Comparison of ENCODE assay signal across 7 cellular contexts in genomic region chr7:100894860-100895700, GRCh38. TPM values are rescaled to one million over a fixed set of nuclear protein-coding genes. Genes with fewer than 3 reads are reported as not detected.
DNase-seq lines count a peak whose midpoint lies in the region; TF ChIP-seq lines count a peak whose summit lies in the region.

No MANE protein-coding gene starts in this region.

- DNase-seq in GM12865 (ENCODE audit: low read depth), result no peak
- peak; percentile 59 for DNase-seq in NCI-H69 (lab: John Stamatoyannopoulos, UW)
- DNase-seq in right atrium auricular region (ENCODE audit: low spot score), result no peak
- peak; percentile 91 for DNase-seq in retina
- no peak for DNase-seq in NCI-H2107 (lab: John Stamatoyannopoulos, UW)
- DNase-seq in Ammon's horn (ENCODE audit: low spot score), result no peak

- peaks cover 0 to 29% of the 10 kb centered on the region in 2 donors for H3K27me3 ChIP-seq in right atrium auricular region

- H3K36me3 Mint-ChIP-seq in activated naive CD8-positive, alpha-beta T cell, result peaks cover 2% of the 10 kb centered on the region

- peak overlapping the region; percentile 64 to 73 for H3K27ac ChIP-seq in right atrium auricular region

- no peaks in the 10 kb centered on the region for H3K9me3 Mint-ChIP-seq in activated naive CD8-positive, alpha-beta T cell (ENCODE audit: low read depth)

- peaks cover 18% of the 10 kb centered on the region for H3K4me1 Mint-ChIP-seq in activated naive CD8-positive, alpha-beta T cell (ENCODE audit: low read depth)

- peak overlapping the region; percentile 23 for H3K4me3 Mint-ChIP-seq in activated naive CD8-positive, alpha-beta T cell

- TF ChIP-seq CTCF in GM12865 (IDR thresholded peaks at IDR 0.05; ENCODE audit: insufficient read depth, low read depth, low read length, missing control alignments) (peak; percentile 85), right atrium auricular region (IDR thresholded peaks at IDR 0.05) (peak; percentile 76 to 91)

- H3K4me3 ChIP-seq in GM12865 (ENCODE audit: low read depth, low read length), result peak overlapping the region; percentile 55
- H3K4me3 ChIP-seq in right atrium auricular region, result peak overlapping the region; percentile 27 to 56

- H3K27ac Mint-ChIP-seq in activated naive CD8-positive, alpha-beta T cell, result no peak overlapping the region

- H3K9me3 ChIP-seq in right atrium auricular region, result no peaks in the 10 kb centered on the region

- H3K27me3 Mint-ChIP-seq in activated naive CD8-positive, alpha-beta T cell, result peaks cover 16% of the 10 kb centered on the region

- H3K36me3 ChIP-seq in right atrium auricular region, result no peaks in the 10 kb centered on the region

- H3K4me1 ChIP-seq in right atrium auricular region, result peaks cover 0 to 37% of the 10 kb centered on the region in 2 donors

RNA-seq across cellular contexts. Expression of gene ACHE, which starts 0.6 kb away (rescaled TPM):
- 10 to 100 TPM in 1 of 2 donors, 1 to 10 TPM in 1; 5.4 to 33.0 TPM for total RNA-seq in right atrium auricular region

RNA-seq across cellular contexts. Expression of gene UFSP1, which starts 5.6 kb away (rescaled TPM):
- 1 to 10 TPM; 3.0 to 3.7 TPM for total RNA-seq in right atrium auricular region

RNA-seq across cellular contexts. Expression of gene SRRT, which starts 20.2 kb away (rescaled TPM):
- total RNA-seq in right atrium auricular region, result 10 to 100 TPM; 33.4 to 49.6 TPM

RNA-seq across cellular contexts. Expression of gene TRIP6, which starts 27.9 kb away (rescaled TPM):
- total RNA-seq in right atrium auricular region, result 10 to 100 TPM; 41.6 to 64.4 TPM

RNA-seq across cellular contexts. Expression of gene SLC12A9, which starts 42.6 kb away (rescaled TPM):
- 1 to 10 TPM; 5.0 to 9.0 TPM for total RNA-seq in right atrium auricular region

Comparison
In these comparisons a context has a peak if more than half of its experiments do, and no peak if none do; other contexts are left out.
1. DNase-seq: peak in NCI-H69 (single experiment) and retina (single experiment); none in GM12865 (single experiment), right atrium auricular region (single experiment), NCI-H2107 (single experiment) and Ammon's horn (single experiment).